ENCODE assay signal across 1 cellular context in the genomic region with DNA sequence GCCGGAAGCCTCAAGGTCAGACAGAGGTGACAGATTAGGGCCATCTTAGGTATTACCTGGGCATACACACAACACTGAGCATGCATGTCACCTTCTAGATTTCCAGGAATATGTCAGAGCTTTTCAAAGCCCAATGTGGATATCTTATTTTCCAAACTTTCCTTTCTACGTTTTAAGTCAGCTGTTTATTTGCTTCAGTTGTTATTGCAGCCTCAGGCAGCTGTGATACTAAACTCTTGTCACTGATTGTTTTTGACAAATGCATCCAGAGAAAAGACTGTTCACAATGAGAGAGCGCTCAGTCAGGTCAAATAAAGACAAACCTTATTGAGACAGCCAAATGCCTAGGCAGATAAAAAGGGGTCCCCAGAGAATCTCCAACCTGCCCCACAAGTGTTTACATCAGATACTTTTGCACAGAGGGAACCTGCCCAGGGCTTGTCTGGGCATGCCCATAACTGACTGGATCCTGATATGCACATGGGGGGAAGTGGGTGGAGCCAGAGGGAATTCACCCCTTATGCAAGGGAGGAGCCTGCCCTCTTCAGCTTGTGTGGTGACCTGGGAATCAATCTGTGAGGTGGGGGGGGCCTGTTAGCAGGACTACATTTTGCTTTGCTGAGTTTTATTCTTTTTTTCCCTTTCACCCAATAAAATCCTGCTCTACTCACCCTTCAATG.
TF ChIP-seq lines count a peak whose summit lies in the region.

No MANE protein-coding gene starts in this region.

TF ChIP-seq in K562, 482 proteins besides CTCF, POLR2A, EP300 and RAD21 (continued from another document):
- no peak for TF ChIP-seq SMARCE1 (IDR thresholded peaks at IDR 0.05)
- TF ChIP-seq DNMT1 (IDR thresholded peaks at IDR 0.05), result no peak
- no peak for TF ChIP-seq SREBF1 (IDR thresholded peaks at IDR 0.05; ENCODE audit: borderline replicate concordance, low read depth, low read length)
- TF ChIP-seq HDAC3 (IDR thresholded peaks at IDR 0.05; ENCODE audit: borderline replicate concordance, partially characterized antibody), result no peak
- TF ChIP-seq, protein P1, sequence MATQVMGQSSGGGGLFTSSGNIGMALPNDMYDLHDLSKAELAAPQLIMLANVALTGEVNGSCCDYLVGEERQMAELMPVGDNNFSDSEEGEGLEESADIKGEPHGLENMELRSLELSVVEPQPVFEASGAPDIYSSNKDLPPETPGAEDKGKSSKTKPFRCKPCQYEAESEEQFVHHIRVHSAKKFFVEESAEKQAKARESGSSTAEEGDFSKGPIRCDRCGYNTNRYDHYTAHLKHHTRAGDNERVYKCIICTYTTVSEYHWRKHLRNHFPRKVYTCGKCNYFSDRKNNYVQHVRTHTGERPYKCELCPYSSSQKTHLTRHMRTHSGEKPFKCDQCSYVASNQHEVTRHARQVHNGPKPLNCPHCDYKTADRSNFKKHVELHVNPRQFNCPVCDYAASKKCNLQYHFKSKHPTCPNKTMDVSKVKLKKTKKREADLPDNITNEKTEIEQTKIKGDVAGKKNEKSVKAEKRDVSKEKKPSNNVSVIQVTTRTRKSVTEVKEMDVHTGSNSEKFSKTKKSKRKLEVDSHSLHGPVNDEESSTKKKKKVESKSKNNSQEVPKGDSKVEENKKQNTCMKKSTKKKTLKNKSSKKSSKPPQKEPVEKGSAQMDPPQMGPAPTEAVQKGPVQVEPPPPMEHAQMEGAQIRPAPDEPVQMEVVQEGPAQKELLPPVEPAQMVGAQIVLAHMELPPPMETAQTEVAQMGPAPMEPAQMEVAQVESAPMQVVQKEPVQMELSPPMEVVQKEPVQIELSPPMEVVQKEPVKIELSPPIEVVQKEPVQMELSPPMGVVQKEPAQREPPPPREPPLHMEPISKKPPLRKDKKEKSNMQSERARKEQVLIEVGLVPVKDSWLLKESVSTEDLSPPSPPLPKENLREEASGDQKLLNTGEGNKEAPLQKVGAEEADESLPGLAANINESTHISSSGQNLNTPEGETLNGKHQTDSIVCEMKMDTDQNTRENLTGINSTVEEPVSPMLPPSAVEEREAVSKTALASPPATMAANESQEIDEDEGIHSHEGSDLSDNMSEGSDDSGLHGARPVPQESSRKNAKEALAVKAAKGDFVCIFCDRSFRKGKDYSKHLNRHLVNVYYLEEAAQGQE (CRISPR knock-in tag; IDR thresholded peaks at IDR 0.05; ENCODE audit: low read depth), result no peak
- TF ChIP-seq HDGF (IDR thresholded peaks at IDR 0.05), result no peak
- no peak for TF ChIP-seq PHB (CRISPR knock-in tag; IDR thresholded peaks at IDR 0.05)
- TF ChIP-seq ZBTB1 (CRISPR knock-in tag; IDR thresholded peaks at IDR 0.05; ENCODE audit: borderline replicate concordance, low read depth), result no peak
- TF ChIP-seq, protein P2, sequence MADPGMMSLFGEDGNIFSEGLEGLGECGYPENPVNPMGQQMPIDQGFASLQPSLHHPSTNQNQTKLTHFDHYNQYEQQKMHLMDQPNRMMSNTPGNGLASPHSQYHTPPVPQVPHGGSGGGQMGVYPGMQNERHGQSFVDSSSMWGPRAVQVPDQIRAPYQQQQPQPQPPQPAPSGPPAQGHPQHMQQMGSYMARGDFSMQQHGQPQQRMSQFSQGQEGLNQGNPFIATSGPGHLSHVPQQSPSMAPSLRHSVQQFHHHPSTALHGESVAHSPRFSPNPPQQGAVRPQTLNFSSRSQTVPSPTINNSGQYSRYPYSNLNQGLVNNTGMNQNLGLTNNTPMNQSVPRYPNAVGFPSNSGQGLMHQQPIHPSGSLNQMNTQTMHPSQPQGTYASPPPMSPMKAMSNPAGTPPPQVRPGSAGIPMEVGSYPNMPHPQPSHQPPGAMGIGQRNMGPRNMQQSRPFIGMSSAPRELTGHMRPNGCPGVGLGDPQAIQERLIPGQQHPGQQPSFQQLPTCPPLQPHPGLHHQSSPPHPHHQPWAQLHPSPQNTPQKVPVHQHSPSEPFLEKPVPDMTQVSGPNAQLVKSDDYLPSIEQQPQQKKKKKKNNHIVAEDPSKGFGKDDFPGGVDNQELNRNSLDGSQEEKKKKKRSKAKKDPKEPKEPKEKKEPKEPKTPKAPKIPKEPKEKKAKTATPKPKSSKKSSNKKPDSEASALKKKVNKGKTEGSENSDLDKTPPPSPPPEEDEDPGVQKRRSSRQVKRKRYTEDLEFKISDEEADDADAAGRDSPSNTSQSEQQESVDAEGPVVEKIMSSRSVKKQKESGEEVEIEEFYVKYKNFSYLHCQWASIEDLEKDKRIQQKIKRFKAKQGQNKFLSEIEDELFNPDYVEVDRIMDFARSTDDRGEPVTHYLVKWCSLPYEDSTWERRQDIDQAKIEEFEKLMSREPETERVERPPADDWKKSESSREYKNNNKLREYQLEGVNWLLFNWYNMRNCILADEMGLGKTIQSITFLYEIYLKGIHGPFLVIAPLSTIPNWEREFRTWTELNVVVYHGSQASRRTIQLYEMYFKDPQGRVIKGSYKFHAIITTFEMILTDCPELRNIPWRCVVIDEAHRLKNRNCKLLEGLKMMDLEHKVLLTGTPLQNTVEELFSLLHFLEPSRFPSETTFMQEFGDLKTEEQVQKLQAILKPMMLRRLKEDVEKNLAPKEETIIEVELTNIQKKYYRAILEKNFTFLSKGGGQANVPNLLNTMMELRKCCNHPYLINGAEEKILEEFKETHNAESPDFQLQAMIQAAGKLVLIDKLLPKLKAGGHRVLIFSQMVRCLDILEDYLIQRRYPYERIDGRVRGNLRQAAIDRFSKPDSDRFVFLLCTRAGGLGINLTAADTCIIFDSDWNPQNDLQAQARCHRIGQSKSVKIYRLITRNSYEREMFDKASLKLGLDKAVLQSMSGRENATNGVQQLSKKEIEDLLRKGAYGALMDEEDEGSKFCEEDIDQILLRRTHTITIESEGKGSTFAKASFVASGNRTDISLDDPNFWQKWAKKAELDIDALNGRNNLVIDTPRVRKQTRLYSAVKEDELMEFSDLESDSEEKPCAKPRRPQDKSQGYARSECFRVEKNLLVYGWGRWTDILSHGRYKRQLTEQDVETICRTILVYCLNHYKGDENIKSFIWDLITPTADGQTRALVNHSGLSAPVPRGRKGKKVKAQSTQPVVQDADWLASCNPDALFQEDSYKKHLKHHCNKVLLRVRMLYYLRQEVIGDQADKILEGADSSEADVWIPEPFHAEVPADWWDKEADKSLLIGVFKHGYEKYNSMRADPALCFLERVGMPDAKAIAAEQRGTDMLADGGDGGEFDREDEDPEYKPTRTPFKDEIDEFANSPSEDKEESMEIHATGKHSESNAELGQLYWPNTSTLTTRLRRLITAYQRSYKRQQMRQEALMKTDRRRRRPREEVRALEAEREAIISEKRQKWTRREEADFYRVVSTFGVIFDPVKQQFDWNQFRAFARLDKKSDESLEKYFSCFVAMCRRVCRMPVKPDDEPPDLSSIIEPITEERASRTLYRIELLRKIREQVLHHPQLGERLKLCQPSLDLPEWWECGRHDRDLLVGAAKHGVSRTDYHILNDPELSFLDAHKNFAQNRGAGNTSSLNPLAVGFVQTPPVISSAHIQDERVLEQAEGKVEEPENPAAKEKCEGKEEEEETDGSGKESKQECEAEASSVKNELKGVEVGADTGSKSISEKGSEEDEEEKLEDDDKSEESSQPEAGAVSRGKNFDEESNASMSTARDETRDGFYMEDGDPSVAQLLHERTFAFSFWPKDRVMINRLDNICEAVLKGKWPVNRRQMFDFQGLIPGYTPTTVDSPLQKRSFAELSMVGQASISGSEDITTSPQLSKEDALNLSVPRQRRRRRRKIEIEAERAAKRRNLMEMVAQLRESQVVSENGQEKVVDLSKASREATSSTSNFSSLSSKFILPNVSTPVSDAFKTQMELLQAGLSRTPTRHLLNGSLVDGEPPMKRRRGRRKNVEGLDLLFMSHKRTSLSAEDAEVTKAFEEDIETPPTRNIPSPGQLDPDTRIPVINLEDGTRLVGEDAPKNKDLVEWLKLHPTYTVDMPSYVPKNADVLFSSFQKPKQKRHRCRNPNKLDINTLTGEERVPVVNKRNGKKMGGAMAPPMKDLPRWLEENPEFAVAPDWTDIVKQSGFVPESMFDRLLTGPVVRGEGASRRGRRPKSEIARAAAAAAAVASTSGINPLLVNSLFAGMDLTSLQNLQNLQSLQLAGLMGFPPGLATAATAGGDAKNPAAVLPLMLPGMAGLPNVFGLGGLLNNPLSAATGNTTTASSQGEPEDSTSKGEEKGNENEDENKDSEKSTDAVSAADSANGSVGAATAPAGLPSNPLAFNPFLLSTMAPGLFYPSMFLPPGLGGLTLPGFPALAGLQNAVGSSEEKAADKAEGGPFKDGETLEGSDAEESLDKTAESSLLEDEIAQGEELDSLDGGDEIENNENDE (IDR thresholded peaks at IDR 0.05; ENCODE audit: low read depth, low read length), result no peak
- TF ChIP-seq RUNX1 (IDR thresholded peaks at IDR 0.05; ENCODE audit: low read depth), result no peak
- TF ChIP-seq, protein P3, sequence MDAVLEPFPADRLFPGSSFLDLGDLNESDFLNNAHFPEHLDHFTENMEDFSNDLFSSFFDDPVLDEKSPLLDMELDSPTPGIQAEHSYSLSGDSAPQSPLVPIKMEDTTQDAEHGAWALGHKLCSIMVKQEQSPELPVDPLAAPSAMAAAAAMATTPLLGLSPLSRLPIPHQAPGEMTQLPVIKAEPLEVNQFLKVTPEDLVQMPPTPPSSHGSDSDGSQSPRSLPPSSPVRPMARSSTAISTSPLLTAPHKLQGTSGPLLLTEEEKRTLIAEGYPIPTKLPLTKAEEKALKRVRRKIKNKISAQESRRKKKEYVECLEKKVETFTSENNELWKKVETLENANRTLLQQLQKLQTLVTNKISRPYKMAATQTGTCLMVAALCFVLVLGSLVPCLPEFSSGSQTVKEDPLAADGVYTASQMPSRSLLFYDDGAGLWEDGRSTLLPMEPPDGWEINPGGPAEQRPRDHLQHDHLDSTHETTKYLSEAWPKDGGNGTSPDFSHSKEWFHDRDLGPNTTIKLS (IDR thresholded peaks at IDR 0.05; ENCODE audit: borderline replicate concordance, low read depth), result no peak
